Comparison of ENCODE assay signal across 23 cellular contexts in the genomic region with DNA sequence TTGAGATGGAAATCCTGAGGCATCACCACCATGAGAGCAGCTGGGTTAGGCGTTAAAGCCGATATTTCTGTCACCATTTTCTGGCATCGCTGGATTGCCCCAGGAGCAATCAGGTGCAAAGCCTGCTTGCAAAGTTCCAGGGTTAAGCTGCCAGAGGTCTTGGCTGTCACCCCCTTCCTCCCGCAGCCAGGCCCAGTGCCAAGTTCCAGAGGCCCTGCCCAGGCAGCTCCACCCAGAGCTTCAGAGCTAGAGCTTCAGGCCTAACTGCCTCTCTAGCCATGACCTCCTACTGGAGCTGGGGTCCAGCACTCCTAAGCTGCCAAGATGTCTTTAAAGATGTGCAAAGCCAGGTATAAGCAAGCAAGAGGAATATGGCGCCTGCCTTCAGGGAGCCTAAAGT. TPM values are rescaled to one million over a fixed set of nuclear protein-coding genes. Genes with fewer than 3 reads are reported as not detected.
DNase-seq lines count a peak whose midpoint lies in the region; ATAC-seq and TF ChIP-seq lines count a peak whose summit lies in the region.
"Had no signal": no experiment of that assay in that cellular context is flagged by ENCODE, and none has a peak within 500 bp of the region (broad histone marks: within the 10 kb centered on the region; RNA-seq: fewer than 3 reads in every experiment).

No MANE protein-coding gene starts in this region.

- no peak for ATAC-seq in GM18505 (IDR thresholded peaks at IDR 0.05; ENCODE audit: unreplicated experiment)
- ATAC-seq: GM12878, GM23338 had no signal

- intact Hi-C loops in left ventricle myocardium inferior (cut with micrococcal nuclease), result no loop called here

- no peak for TF ChIP-seq CTCF in left ventricle myocardium inferior (IDR thresholded peaks at IDR 0.05; ENCODE audit: borderline replicate concordance)

- H3K9ac ChIP-seq in mucosa of stomach (ENCODE audit: low read length), result peak overlapping the region; percentile 16
- H3K9ac ChIP-seq: BLaER1 treated with 17β-estradiol and CSF1 and Interleukin-3, amounts not matched to agents 10 nM and 100 nM; SK-N-SH had no signal

- H3K9me3 ChIP-seq in left ventricle myocardium inferior (replicated peaks) (no peaks in the 10 kb centered on the region), mucosa of stomach (ENCODE audit: control insufficient read depth, low read length) (no peaks in the 10 kb centered on the region)
- H3K9me3 ChIP-seq: BLaER1 treated with 17β-estradiol and CSF1 and Interleukin-3, amounts not matched to agents 10 nM and 100 nM; SK-N-SH had no signal

- no peak overlapping the region for H3K27ac ChIP-seq in left ventricle myocardium inferior (replicated peaks)
- H3K27ac ChIP-seq: BLaER1 treated with 17β-estradiol and CSF1 and Interleukin-3, amounts not matched to agents 10 nM and 100 nM had no signal

- H3K4me1 ChIP-seq in left ventricle myocardium inferior (no peaks in the 10 kb centered on the region), mucosa of stomach (ENCODE audit: control insufficient read depth, insufficient read depth, low read length) (peaks cover 45% of the 10 kb centered on the region)
- H3K4me1 ChIP-seq: BLaER1 treated with 17β-estradiol and CSF1 and Interleukin-3, amounts not matched to agents 10 nM and 100 nM had no signal

- H3K4me3 ChIP-seq in left ventricle myocardium inferior (no peak overlapping the region), mucosa of stomach (ENCODE audit: low read length) (no peak overlapping the region)
- H3K4me3 ChIP-seq: BLaER1 treated with 17β-estradiol and CSF1 and Interleukin-3, amounts not matched to agents 10 nM and 100 nM; GM12878; GM23338 had no signal

- no peaks in the 10 kb centered on the region for H3K36me3 ChIP-seq in left ventricle myocardium inferior
- no peaks in the 10 kb centered on the region for H3K36me3 ChIP-seq in mucosa of stomach (ENCODE audit: control insufficient read depth, insufficient read depth, low read length)
- H3K36me3 ChIP-seq: BLaER1 treated with 17β-estradiol and CSF1 and Interleukin-3, amounts not matched to agents 10 nM and 100 nM had no signal

- no peak for TF ChIP-seq POLR2A in GM18505 (IDR thresholded peaks at IDR 0.05; ENCODE audit: borderline replicate concordance, extremely low read depth, insufficient read depth, insufficient read length)

- DNase-seq in LoVo (ENCODE audit: low spot score) (peak; percentile 52), astrocyte of the hippocampus (ENCODE audit: low read depth, low spot score) (peak; percentile 24), left ventricle myocardium inferior (peak; percentile 55), MV-4-11 (lab: John Stamatoyannopoulos, UW) (no peak), epidermal melanocyte (ENCODE audit: insufficient read length, low spot score) (no peak), OCI-M1 (lab: John Stamatoyannopoulos, UW) (no peak)
- DNase-seq: CD8-positive, alpha-beta memory T cell; DMS53; EL; HCEC 1CT; KBM-7; NCI-H1417; NCI-H187 treated with DMSO at 0.1 percent for 48 hours; NCI-H446; NCI-H526 treated with DMSO at 0.1 percent for 48 hours; SHP77 treated with DMSO at 0.1 percent for 48 hours; SK-N-SH had no signal

- H3K27me3 ChIP-seq in left ventricle myocardium inferior (ENCODE audit: low read depth), result no peaks in the 10 kb centered on the region
- H3K27me3 ChIP-seq in mucosa of stomach (ENCODE audit: control insufficient read depth, insufficient read depth, low read length), result no peaks in the 10 kb centered on the region
- H3K27me3 ChIP-seq: BLaER1 treated with 17β-estradiol and CSF1 and Interleukin-3, amounts not matched to agents 10 nM and 100 nM had no signal

RNA-seq across cellular contexts. Expression of gene TMEM238L, which starts 8.8 kb away (rescaled TPM):
- not detected for total RNA-seq in left ventricle myocardium inferior
- total RNA-seq: A673; CD8-positive, alpha-beta memory T cell; GM12878; GM23338 had no signal

RNA-seq across cellular contexts. Expression of gene PIRT, which starts 25.2 kb away (rescaled TPM):
- not detected for total RNA-seq in left ventricle myocardium inferior
- total RNA-seq: A673; CD8-positive, alpha-beta memory T cell; GM12878; GM23338 had no signal

Comparison
In these comparisons a context has a peak if more than half of its experiments do, and no peak if none do; other contexts are left out.
1. DNase-seq: peak in LoVo (single experiment), astrocyte of the hippocampus (single experiment) and left ventricle myocardium inferior (single experiment); none in MV-4-11 (single experiment), epidermal melanocyte (single experiment) and OCI-M1 (single experiment).